In the genomic region with DNA sequence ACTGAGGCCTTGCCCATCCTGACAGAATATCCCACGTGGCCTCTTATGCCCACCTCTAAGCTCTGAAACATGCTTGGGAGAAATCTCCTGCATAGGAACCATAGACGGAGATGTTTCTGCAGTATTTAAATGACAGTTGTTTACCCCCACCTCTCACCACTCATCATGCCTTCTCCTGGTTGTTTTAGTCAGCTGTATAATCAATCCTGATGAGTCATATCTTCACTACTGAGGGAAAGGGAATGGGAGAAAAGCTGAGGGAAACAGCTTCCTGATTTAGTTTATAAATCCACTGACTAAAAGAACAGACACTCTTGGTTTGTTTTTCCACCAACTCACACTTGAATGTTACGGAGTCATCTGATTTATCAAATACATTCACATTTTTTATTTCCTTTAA, we compare ENCODE assay signal across 14 cellular contexts.
DNase-seq lines count a peak whose midpoint lies in the region; ATAC-seq and TF ChIP-seq lines count a peak whose summit lies in the region.
"Had no signal": no experiment of that assay in that cellular context is flagged by ENCODE, and none has a peak within 500 bp of the region (broad histone marks: within the 10 kb centered on the region; RNA-seq: fewer than 3 reads in every experiment).

No MANE protein-coding gene starts in this region.

- no peaks in the 10 kb centered on the region for H3K4me1 ChIP-seq in mesendoderm (ENCODE audit: control insufficient read depth, low read depth, low read length)
- no peaks in the 10 kb centered on the region for H3K4me1 ChIP-seq in HAP-1
- no peaks in the 10 kb centered on the region for H3K4me1 ChIP-seq in upper lobe of right lung

- H2BK5ac ChIP-seq in mesendoderm (ENCODE audit: low read length): no peak overlapping the region

- H3K4me3 ChIP-seq in BJ (ENCODE audit: low read depth, low read length): no peak overlapping the region
- no peak overlapping the region for H3K4me3 ChIP-seq in MG63
- H3K4me3 ChIP-seq in mesendoderm (ENCODE audit: low read length): no peak overlapping the region
- no peak overlapping the region for H3K4me3 ChIP-seq in HAP-1
- no peak overlapping the region for H3K4me3 ChIP-seq in upper lobe of right lung

- no peak overlapping the region for H4K5ac ChIP-seq in mesendoderm (ENCODE audit: low read length)

- no peaks in the 10 kb centered on the region for H3K79me1 ChIP-seq in mesendoderm (ENCODE audit: low read length)

- no peaks in the 10 kb centered on the region for H3K36me3 ChIP-seq in BJ (ENCODE audit: control insufficient read depth, insufficient read depth, low read length)
- no peaks in the 10 kb centered on the region for H3K36me3 ChIP-seq in MG63
- H3K36me3 ChIP-seq in mesendoderm (ENCODE audit: control insufficient read depth, insufficient read depth, low read length): no peaks in the 10 kb centered on the region
- H3K36me3 ChIP-seq in HAP-1 (replicated peaks): no peaks in the 10 kb centered on the region
- no peaks in the 10 kb centered on the region for H3K36me3 ChIP-seq in upper lobe of right lung

- H3K23ac ChIP-seq in mesendoderm (ENCODE audit: low read length): no peak overlapping the region

- H4K8ac ChIP-seq in mesendoderm (ENCODE audit: low read depth, low read length): no peak overlapping the region

- H3K9ac ChIP-seq in mesendoderm (ENCODE audit: low read length): no peak overlapping the region

- H3K27ac ChIP-seq in mesendoderm (ENCODE audit: low read depth, low read length) (no peak overlapping the region), upper lobe of right lung (no peak overlapping the region)

- H3K27me3 ChIP-seq in BJ (ENCODE audit: control insufficient read depth, insufficient read depth, low read length): no peaks in the 10 kb centered on the region
- H3K27me3 ChIP-seq in MG63: no peaks in the 10 kb centered on the region
- no peaks in the 10 kb centered on the region for H3K27me3 ChIP-seq in mesendoderm (ENCODE audit: insufficient read depth, low read length, poor library complexity)
- no peaks in the 10 kb centered on the region for H3K27me3 ChIP-seq in HAP-1 (ENCODE audit: low read depth)
- no peaks in the 10 kb centered on the region for H3K27me3 ChIP-seq in upper lobe of right lung

- intact Hi-C loops in upper lobe of right lung (cut with DNase I): no loop called here

- H3K4ac ChIP-seq in mesendoderm (ENCODE audit: low read depth, low read length): no peak overlapping the region

- H3K79me2 ChIP-seq in mesendoderm (ENCODE audit: control insufficient read depth, insufficient read depth, low read length): no peaks in the 10 kb centered on the region

- CTCF ChIA-PET in BJ (lab: Yijun Ruan, JAX): interaction anchor here (0.7 kb wide), 1 partner anchor 98 kb away, joined by 5 read pairs; no protein-coding TSS in a partner anchor

- in situ Hi-C loops in HAP-1 (cut with MboI; ENCODE audit: low sequenced_read_pairs): no loop called here

- POLR2A ChIA-PET in BJ (lab: Charles Lee): interaction anchor here (0.6 kb wide), 1 partner anchor 14 kb away, joined by 5 read pairs; no protein-coding TSS in a partner anchor

- no peak overlapping the region for H2AK5ac ChIP-seq in mesendoderm (ENCODE audit: low read length)

- H2BK15ac ChIP-seq in mesendoderm (replicated peaks; ENCODE audit: low read depth): no peak overlapping the region

- ATAC-seq in GM18498 (IDR thresholded peaks at IDR 0.05; ENCODE audit: unreplicated experiment) (no peak), upper lobe of right lung (no peak)
- ATAC-seq: Panc1, sciatic nerve, WTC11 had no signal

- TF ChIP-seq CTCF in BJ (IDR thresholded peaks at IDR 0.05; ENCODE audit: insufficient read depth, low read depth, low read length): no peak
- no peak for TF ChIP-seq CTCF in upper lobe of right lung (IDR thresholded peaks at IDR 0.05)

- no peak overlapping the region for H3K56ac ChIP-seq in mesendoderm (ENCODE audit: low read length)

- DNase-seq in BJ (ENCODE audit: low read depth): peak; percentile 29
- peak; percentile 30 for DNase-seq in MG63
- DNase-seq in dermis blood vessel endothelial cell: peak; percentile 55
- DNase-seq in mesendoderm: peak; percentile 24
- DNase-seq in germinal center (ENCODE audit: low spot score): no peak
- DNase-seq in HAP-1 (ENCODE audit: low spot score in 2 of 2): no peak
- no peak for DNase-seq in upper lobe of right lung
- DNase-seq: endodermal cell, GOT3, NCI-H1694 had no signal

- H3K9me3 ChIP-seq in MG63 (no peaks in the 10 kb centered on the region; the same call in 1 of the 2 replicates), HAP-1 (no peaks in the 10 kb centered on the region), upper lobe of right lung (no peaks in the 10 kb centered on the region)

- H2BK120ac ChIP-seq in mesendoderm (ENCODE audit: low read depth, low read length): no peak overlapping the region

- WGBS in mesendoderm (ENCODE audit: extremely low coverage, insufficient coverage, low lambda C conversion rate): no CpG with 5 or more reads among the region's 3 CpGs

- no peak overlapping the region for H3K18ac ChIP-seq in mesendoderm (ENCODE audit: low read length)

- no peak overlapping the region for H3K4me2 ChIP-seq in mesendoderm (ENCODE audit: low read length)

Comparison
In these comparisons a context has a peak if more than half of its experiments do, and no peak if none do; other contexts are left out.
1. DNase-seq: peak in BJ (single experiment), MG63 (single experiment), dermis blood vessel endothelial cell (single experiment) and mesendoderm (single experiment); none in germinal center (single experiment), HAP-1 (0 of 2) and upper lobe of right lung (single experiment).